12 cellular contexts compared by ENCODE assay signal in the genomic region with DNA sequence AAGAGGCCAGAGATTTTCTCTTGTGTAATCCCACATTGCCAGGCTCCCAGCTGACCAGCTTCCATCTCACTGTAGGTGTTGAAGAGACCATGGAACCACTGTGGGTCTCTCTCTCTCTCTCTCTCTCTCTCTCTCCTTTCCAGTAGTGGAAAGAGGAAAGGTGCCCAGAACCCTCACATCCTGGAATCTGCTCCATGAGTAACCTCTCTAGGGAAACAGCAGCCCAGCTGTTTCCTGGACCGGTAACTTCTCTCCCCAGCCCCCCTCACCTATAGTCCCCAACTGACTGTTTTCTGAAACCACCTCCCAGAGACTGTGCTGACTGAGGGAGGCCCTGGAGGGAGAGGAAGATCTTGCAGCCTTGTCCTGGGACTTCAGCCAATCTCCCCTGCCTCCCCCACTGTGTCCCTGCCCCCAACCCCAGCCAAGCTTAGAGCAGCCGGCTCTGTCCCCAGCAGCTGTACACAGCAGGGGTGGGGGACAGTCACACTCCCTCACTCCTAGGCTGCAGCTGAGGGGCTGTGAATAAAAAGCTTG. TPM values are rescaled to one million over a fixed set of nuclear protein-coding genes. Genes with fewer than 3 reads are reported as not detected.
DNase-seq lines count a peak whose midpoint lies in the region; ATAC-seq and TF ChIP-seq lines count a peak whose summit lies in the region.
"Had no signal": no experiment of that assay in that cellular context is flagged by ENCODE, and none has a peak within 500 bp of the region (broad histone marks: within the 10 kb centered on the region; RNA-seq: fewer than 3 reads in every experiment).

No MANE protein-coding gene starts in this region.

- H3K9me3 ChIP-seq in SK-N-MC (ENCODE audit: low read depth, low read length) (no peaks in the 10 kb centered on the region), heart left ventricle (no peaks in the 10 kb centered on the region), ovary (no peaks in the 10 kb centered on the region), tibial nerve (no peaks in the 10 kb centered on the region)

- H3K4me3 ChIP-seq in H7 (ENCODE audit: insufficient read depth, low read depth, low read length) (no peak overlapping the region), SK-N-MC (no peak overlapping the region), heart left ventricle (no peak overlapping the region), ovary (no peak overlapping the region), tibial nerve (no peak overlapping the region)
- H3K4me3 ChIP-seq: GM12878 had no signal

- ATAC-seq in heart left ventricle (peak; percentile 68 to 81 (median 73)), GM19324 (IDR thresholded peaks at IDR 0.05; ENCODE audit: low FRiP score, unreplicated experiment) (no peak)
- ATAC-seq: GM12878 had no signal

- H3K36me3 Mint-ChIP-seq in activated CD4-positive, alpha-beta T cell treated with anti-CD3 and anti-CD28 coated beads, Interleukin-2, amount 10 ng/mL, durations not matched to agents 24 days and 14 days (ENCODE audit: low read depth) = peaks cover 18% of the 10 kb centered on the region

- TF ChIP-seq EP300 in ovary (IDR thresholded peaks at IDR 0.05) (no peak), tibial nerve (IDR thresholded peaks at IDR 0.05) (no peak)

- no peaks in the 10 kb centered on the region; the same call in 1 of the 2 replicates for H3K36me3 ChIP-seq in H7 (replicated peaks; ENCODE audit: control insufficient read depth, insufficient read depth, low read length)
- H3K36me3 ChIP-seq in SK-N-MC (ENCODE audit: insufficient read depth, low read length) = peaks cover 6% of the 10 kb centered on the region; the same call in 1 of the 2 replicates
- H3K36me3 ChIP-seq in heart left ventricle = peaks cover 0 to 6% (median 0%) of the 10 kb centered on the region in 9 donors
- no peaks in the 10 kb centered on the region for H3K36me3 ChIP-seq in ovary
- H3K36me3 ChIP-seq in tibial nerve = peaks cover 0 to 24% (median 0%) of the 10 kb centered on the region in 3 donors

- H3K27ac ChIP-seq in SK-N-MC (peak overlapping the region; percentile 58), heart left ventricle (no peak overlapping the region), ovary (no peak overlapping the region), tibial nerve (no peak overlapping the region)

- TF ChIP-seq CTCF in heart left ventricle (IDR thresholded peaks at IDR 0.05) (no peak), ovary (IDR thresholded peaks at IDR 0.05) (no peak), tibial nerve (IDR thresholded peaks at IDR 0.05) (no peak)

- H3K27ac Mint-ChIP-seq in activated CD4-positive, alpha-beta T cell treated with anti-CD3 and anti-CD28 coated beads, Interleukin-2, amount 10 ng/mL, durations not matched to agents 24 days and 14 days = no peak overlapping the region
- H3K27ac Mint-ChIP-seq: activated naive CD8-positive, alpha-beta T cell treated with anti-CD3 and anti-CD28 coated beads, Interleukin-2, amount 10 ng/mL, durations not matched to agents 7 days and 5 days had no signal

- no peaks in the 10 kb centered on the region for H3K9me3 Mint-ChIP-seq in activated CD4-positive, alpha-beta T cell treated with anti-CD3 and anti-CD28 coated beads, Interleukin-2, amount 10 ng/mL, durations not matched to agents 24 days and 14 days
- H3K9me3 Mint-ChIP-seq: activated naive CD8-positive, alpha-beta T cell treated with anti-CD3 and anti-CD28 coated beads, Interleukin-2, amount 10 ng/mL, durations not matched to agents 7 days and 5 days had no signal

- peaks cover 0 to 30% (median 9%) of the 10 kb centered on the region in 12 donors for H3K4me1 ChIP-seq in heart left ventricle
- no peaks in the 10 kb centered on the region for H3K4me1 ChIP-seq in ovary (ENCODE audit: insufficient read depth)
- peaks cover 0 to 9% (median 0%) of the 10 kb centered on the region in 4 donors for H3K4me1 ChIP-seq in tibial nerve

- no peak overlapping the region for H3K4me3 Mint-ChIP-seq in activated CD4-positive, alpha-beta T cell treated with anti-CD3 and anti-CD28 coated beads, Interleukin-2, amount 10 ng/mL, durations not matched to agents 24 days and 14 days
- H3K4me3 Mint-ChIP-seq: activated naive CD8-positive, alpha-beta T cell treated with anti-CD3 and anti-CD28 coated beads, Interleukin-2, amount 10 ng/mL, durations not matched to agents 7 days and 5 days had no signal

- no peak for TF ChIP-seq POLR2A in heart left ventricle (IDR thresholded peaks at IDR 0.05)
- no peak for TF ChIP-seq POLR2A in ovary (IDR thresholded peaks at IDR 0.05)
- TF ChIP-seq POLR2A in tibial nerve (IDR thresholded peaks at IDR 0.05) = no peak

- DNase-seq in H7 = peak; percentile 62
- DNase-seq in SK-N-MC (ENCODE audit: low read depth, low spot score) = no peak
- DNase-seq in heart left ventricle = peak in 4 of 5 donors; percentile 37 to 54 (median 52)
- peak in 3 of 5 donors; percentile 35 to 58 (median 36) for DNase-seq in ovary
- DNase-seq in T-helper 9 cell = no peak
- DNase-seq in activated CD4-positive, alpha-beta T cell treated with anti-CD3 and anti-CD28 coated beads, Interleukin-2, amount 10 ng/mL, durations not matched to agents 24 days and 14 days = no peak
- DNase-seq in tibial nerve (ENCODE audit: low spot score in 2 of 2) = no peak
- DNase-seq: activated naive CD8-positive, alpha-beta T cell treated with anti-CD3 and anti-CD28 coated beads, Interleukin-2, amount 10 ng/mL, durations not matched to agents 7 days and 5 days; kidney glomerular epithelial cell; NCI-H2171 treated with DMSO at 0.1 percent for 48 hours had no signal

- H3K27me3 Mint-ChIP-seq in activated CD4-positive, alpha-beta T cell treated with anti-CD3 and anti-CD28 coated beads, Interleukin-2, amount 10 ng/mL, durations not matched to agents 24 days and 14 days = peaks cover 12% of the 10 kb centered on the region

- H3K4me1 Mint-ChIP-seq in activated CD4-positive, alpha-beta T cell treated with anti-CD3 and anti-CD28 coated beads, Interleukin-2, amount 10 ng/mL, durations not matched to agents 24 days and 14 days = peaks cover 4% of the 10 kb centered on the region

- 6 to 15% (median 12%) methylated on average over 2 of the region's 2 CpGs for WGBS in heart left ventricle, 4 donors
- WGBS in ovary, 3 donors = 3 to 6% (median 6%) methylated on average over 2 of the region's 2 CpGs
- 17 to 40% methylated on average over 1 of the region's 2 CpGs for WGBS in tibial nerve, 2 donors

- H3K27me3 ChIP-seq in H7 (ENCODE audit: control insufficient read depth, insufficient read depth, low read length) (no peaks in the 10 kb centered on the region), heart left ventricle (no peaks in the 10 kb centered on the region), ovary (no peaks in the 10 kb centered on the region), tibial nerve (no peaks in the 10 kb centered on the region)

- intact Hi-C loops in heart left ventricle (cut with DNase I) = no loop called here
- intact Hi-C loops in ovary (cut with DNase I) = no loop called here
- intact Hi-C loops in activated CD4-positive, alpha-beta T cell treated with anti-CD3 and anti-CD28 coated beads, Interleukin-2, amount 10 ng/mL, durations not matched to agents 24 days and 14 days (cut with micrococcal nuclease) = no loop called here

- H3K9ac ChIP-seq in SK-N-MC (ENCODE audit: insufficient read length) = no peak overlapping the region

RNA-seq across cellular contexts. Expression of gene SLC45A3, which starts 20.6 kb away (rescaled TPM):
- total RNA-seq in H7 (2014; rRNA removed; shearing (Covaris generic)) = 19.2 and 20.7 TPM in 2 replicates
- total RNA-seq in heart left ventricle (1 to 10 TPM; 1.2 to 6.1 (median 2.6) TPM), ovary (1 to 10 TPM; 1.5 to 9.5 (median 5.8) TPM), tibial nerve (1 to 10 TPM in 2 of 4 donors, under 1 TPM in 2; 0.44 to 2.9 (median 1.3) TPM)
- polyA plus RNA-seq in heart left ventricle (1 to 10 TPM; 2.6 to 3.3 TPM), ovary (1 to 10 TPM; 3.4 to 3.5 TPM)
- total RNA-seq in activated CD4-positive, alpha-beta T cell treated with anti-CD3 and anti-CD28 coated beads, Interleukin-2, amount 10 ng/mL, durations not matched to agents 24 days and 14 days = 1.0 and 1.1 TPM in 2 replicates

RNA-seq across cellular contexts. Expression of gene NUCKS1, which starts 49.0 kb away (rescaled TPM):
- 300 and 371 TPM in 2 replicates for total RNA-seq in H7 (2014; rRNA removed; shearing (Covaris generic))
- total RNA-seq in heart left ventricle (100 to 1,000 TPM in 8 of 9 donors, 10 to 100 TPM in 1; 83.8 to 240 (median 198) TPM), ovary (100 to 1,000 TPM; 104 to 335 (median 244) TPM), tibial nerve (100 to 1,000 TPM in 3 of 4 donors, 10 to 100 TPM in 1; 80.1 to 181 (median 115) TPM)
- polyA plus RNA-seq in heart left ventricle (10 to 100 TPM; 73.4 to 75.3 TPM), ovary (100 to 1,000 TPM in 1 of 2 donors, 10 to 100 TPM in 1; 79.4 to 150 TPM)
- total RNA-seq in activated CD4-positive, alpha-beta T cell treated with anti-CD3 and anti-CD28 coated beads, Interleukin-2, amount 10 ng/mL, durations not matched to agents 24 days and 14 days = 161 and 188 TPM in 2 replicates

Comparison
In these comparisons a context has a peak if more than half of its experiments do, and no peak if none do; other contexts are left out.
1. DNase-seq: peak in H7 (single experiment), heart left ventricle (4 of 5) and ovary (3 of 5); none in SK-N-MC (single experiment), T-helper 9 cell (single experiment), activated CD4-positive, alpha-beta T cell treated with anti-CD3 and anti-CD28 coated beads, Interleukin-2, amount 10 ng/mL, durations not matched to agents 24 days and 14 days (single experiment) and tibial nerve (0 of 2).